In the genomic region with DNA sequence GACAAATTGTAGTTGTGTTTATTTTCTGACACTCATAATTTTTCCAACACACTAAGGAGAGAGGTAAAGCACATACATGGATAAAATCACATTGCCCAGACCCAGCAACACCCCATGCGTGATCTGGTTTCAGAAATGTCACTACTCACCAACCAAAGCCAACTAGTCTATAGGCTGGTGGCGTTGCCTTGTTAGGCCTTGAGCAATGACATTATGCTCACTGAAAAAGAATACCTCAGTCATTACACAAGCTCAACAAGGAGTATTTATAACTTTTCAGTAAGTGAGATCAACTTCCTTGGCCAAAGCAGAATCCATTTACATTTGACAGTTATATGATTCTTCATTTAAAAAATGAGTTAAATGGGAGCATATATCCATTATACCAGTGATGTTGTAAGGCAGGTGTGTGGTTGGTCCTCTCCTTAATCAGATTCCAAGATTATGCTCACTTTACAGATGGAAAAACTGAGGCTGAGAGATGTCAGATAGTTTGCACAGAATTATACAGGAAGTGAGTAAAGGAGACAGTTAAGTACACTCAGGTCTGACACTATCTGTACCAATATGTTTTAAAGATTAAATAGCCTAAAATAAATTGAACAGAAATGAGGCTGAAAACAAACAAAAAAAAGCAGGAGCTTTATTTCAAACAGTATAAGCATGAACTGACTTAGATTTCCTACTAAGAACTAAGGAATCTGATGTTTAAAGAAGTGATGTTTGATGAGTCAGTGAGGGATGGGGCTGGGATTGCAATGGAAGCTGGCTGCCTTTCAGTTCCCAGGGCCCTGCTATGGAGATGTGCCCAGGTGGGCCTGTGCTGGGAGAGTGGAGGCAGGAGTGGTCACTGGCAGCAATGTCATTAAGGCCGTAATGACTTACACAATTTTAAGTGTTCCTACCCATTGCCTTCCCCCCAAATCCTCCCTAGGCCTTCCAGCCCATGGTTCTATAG, we compare ENCODE assay signal across 20 cellular contexts.
A peak's percentile ranks its signal among the peaks of the same experiment; 100 is the strongest.
DNase-seq lines count a peak whose midpoint lies in the region; ATAC-seq, FAIRE-seq and TF ChIP-seq lines count a peak whose summit lies in the region.
"Had no signal": no experiment of that assay in that cellular context is flagged by ENCODE, and none has a peak within 500 bp of the region (broad histone marks: within the 10 kb centered on the region; RNA-seq: fewer than 3 reads in every experiment).

No MANE protein-coding gene starts in this region.

- peak; percentile 60 for FAIRE-seq in astrocyte (lab: Jason Lieb, UNC)
- FAIRE-seq: HTR-8/SVneo had no signal

- H3K27me3 ChIP-seq in astrocyte (ENCODE audit: insufficient read depth, low read length) = no peaks in the 10 kb centered on the region
- no peaks in the 10 kb centered on the region for H3K27me3 ChIP-seq in foreskin keratinocyte
- H3K27me3 ChIP-seq: ascending aorta, ovary, upper lobe of left lung had no signal

- H3K4me3 Mint-ChIP-seq in astrocyte (ENCODE audit: unreplicated experiment) = no peak overlapping the region

- DNase-seq in ACHN (peak; percentile 12), H4 (ENCODE audit: low spot score) (peak; percentile 41), astrocyte (ENCODE audit: low read depth) (peak; percentile 49), foreskin keratinocyte (peak; percentile 14 to 50), SHP77 (lab: John Stamatoyannopoulos, UW) (no peak), COLO668 (lab: John Stamatoyannopoulos, UW; ENCODE audit: unreplicated experiment) (no peak), COR-L47 (lab: John Stamatoyannopoulos, UW) (no peak), superior temporal gyrus (ENCODE audit: extremely low spot score) (no peak)
- DNase-seq: Caco-2; GDM1; left ventricle myocardium inferior; NCI-H2081; NCI-H774; ovary; stimulated activated naive CD4-positive, alpha-beta T cell; SW 1271; upper lobe of left lung; WERI-Rb-1 had no signal

- no peak overlapping the region for H3K4me3 ChIP-seq in astrocyte (ENCODE audit: insufficient read depth, low read depth, low read length)
- H3K4me3 ChIP-seq: ascending aorta, left ventricle myocardium inferior, ovary, upper lobe of left lung had no signal

- H3K4me1 Mint-ChIP-seq in astrocyte (ENCODE audit: low read depth, unreplicated experiment) = no peaks in the 10 kb centered on the region

- peak; percentile 89 for ATAC-seq in foreskin keratinocyte

- no peak overlapping the region for H3K27ac ChIP-seq in astrocyte (ENCODE audit: low read depth, low read length)
- no peak overlapping the region for H3K27ac ChIP-seq in foreskin keratinocyte
- H3K27ac ChIP-seq: ascending aorta, left ventricle myocardium inferior, ovary, upper lobe of left lung, WERI-Rb-1 had no signal

- in situ Hi-C loops in ACHN (cut with HindIII; ENCODE audit: low pct_ligation_motif_present, low pct_unique_long_range_greater_than_20kb, low sequenced_read_pairs) = no loop called here

- no peak overlapping the region for H3K4me2 ChIP-seq in astrocyte (ENCODE audit: low read length)

- H3K4me1 ChIP-seq in astrocyte (ENCODE audit: insufficient read depth, low read length) (no peaks in the 10 kb centered on the region), foreskin keratinocyte (no peaks in the 10 kb centered on the region)
- H3K4me1 ChIP-seq: Caco-2, left ventricle myocardium inferior had no signal

- no peaks in the 10 kb centered on the region for H3K36me3 Mint-ChIP-seq in astrocyte (ENCODE audit: low read depth, unreplicated experiment)

- H3K9me3 ChIP-seq in astrocyte (ENCODE audit: insufficient read depth, low read depth, low read length) = no peaks in the 10 kb centered on the region
- H3K9me3 ChIP-seq: ascending aorta, Caco-2, left ventricle myocardium inferior, ovary, upper lobe of left lung had no signal

- H3K79me2 ChIP-seq in astrocyte (ENCODE audit: insufficient read depth, low read length) = no peaks in the 10 kb centered on the region

- H4K20me1 ChIP-seq in astrocyte (ENCODE audit: insufficient read depth, low read length) = no peaks in the 10 kb centered on the region

- no peaks in the 10 kb centered on the region for H3K36me3 ChIP-seq in astrocyte (ENCODE audit: insufficient read depth, low read length)
- H3K36me3 ChIP-seq: ascending aorta, left ventricle myocardium inferior, ovary, upper lobe of left lung, WERI-Rb-1 had no signal

- H3K9ac ChIP-seq in astrocyte (ENCODE audit: low read length) = no peak overlapping the region

- H2AFZ ChIP-seq in astrocyte (ENCODE audit: low read depth, low read length) = no peak overlapping the region

- no peaks in the 10 kb centered on the region for H3K9me3 Mint-ChIP-seq in astrocyte (ENCODE audit: unreplicated experiment)

- H3K27ac Mint-ChIP-seq in astrocyte (ENCODE audit: unreplicated experiment) = no peak overlapping the region

- peaks cover 2% of the 10 kb centered on the region for H3K27me3 Mint-ChIP-seq in astrocyte (ENCODE audit: low read depth, unreplicated experiment)

- TF ChIP-seq CTCF in astrocyte (IDR thresholded peaks at IDR 0.05; ENCODE audit: insufficient read depth, low read depth, low read length) (no peak), foreskin keratinocyte (conservative IDR thresholded peaks at IDR 0.05) (no peak)

Comparison
In these comparisons a context has a peak if more than half of its experiments do, and no peak if none do; other contexts are left out.
1. DNase-seq: peak in ACHN (single experiment), H4 (single experiment), astrocyte (single experiment) and foreskin keratinocyte (2 of 2); none in SHP77 (0 of 2), COLO668 (single experiment), COR-L47 (single experiment) and superior temporal gyrus (single experiment).